In genomic region chr2:168087406-168087805, GRCh38 we compare ENCODE assay signal across 15 cellular contexts.
DNase-seq lines count a peak whose midpoint lies in the region; ATAC-seq and TF ChIP-seq lines count a peak whose summit lies in the region.
"Had no signal": no experiment of that assay in that cellular context is flagged by ENCODE, and none has a peak within 500 bp of the region (broad histone marks: within the 10 kb centered on the region; RNA-seq: fewer than 3 reads in every experiment).

No MANE protein-coding gene starts in this region.

- in situ Hi-C loops in transverse colon (cut with MboI; ENCODE audit: low pct_ligation_motif_present in 1 of 4, low pct_unique_long_range_greater_than_20kb in 1 of 4, low sequenced_read_pairs in 3 of 4) = no loop called here

- no peak for TF ChIP-seq POLR2A in suprapubic skin (IDR thresholded peaks at IDR 0.05)
- TF ChIP-seq POLR2A in transverse colon (IDR thresholded peaks at IDR 0.05) = no peak

- TF ChIP-seq CTCF in C4-2B (conservative IDR thresholded peaks at IDR 0.05) = no peak
- TF ChIP-seq CTCF in LNCaP clone FGC (IDR thresholded peaks at IDR 0.05; ENCODE audit: control insufficient read depth, extremely low read depth, insufficient read depth) = no peak
- TF ChIP-seq CTCF in dorsolateral prefrontal cortex (IDR thresholded peaks at IDR 0.05 in 54 of 56, conservative IDR thresholded peaks at IDR 0.05 in 2 of 56; ENCODE audit: low read depth in 1 of 56, partially characterized antibody in 56 of 56) = no peak
- no peak for TF ChIP-seq CTCF in suprapubic skin (IDR thresholded peaks at IDR 0.05)
- TF ChIP-seq CTCF in transverse colon (IDR thresholded peaks at IDR 0.05) = no peak

- ATAC-seq in HG03280 (IDR thresholded peaks at IDR 0.05; ENCODE audit: unreplicated experiment) (no peak), HG03045 (IDR thresholded peaks at IDR 0.05; ENCODE audit: unreplicated experiment) (no peak)

- TF ChIP-seq EP300 in suprapubic skin (IDR thresholded peaks at IDR 0.05) = no peak
- TF ChIP-seq EP300 in transverse colon (IDR thresholded peaks at IDR 0.05; ENCODE audit: low read depth) = no peak

- H3K36me3 ChIP-seq in suprapubic skin = no peaks in the 10 kb centered on the region
- H3K36me3 ChIP-seq in transverse colon = no peaks in the 10 kb centered on the region
- H3K36me3 ChIP-seq: HAP-1, Peyer's patch had no signal

- 84% methylated on average over 4 of the region's 4 CpGs for WGBS in suprapubic skin
- 81 to 87% methylated on average over 3 to 4 of the region's 4 CpGs for WGBS in transverse colon (ENCODE audit: low coverage in 1 of 2), 2 donors

- DNase-seq in LNCaP clone FGC (ENCODE audit: low read depth) (peak; percentile 13), dorsolateral prefrontal cortex (no peak), suprapubic skin (ENCODE audit: low spot score in 2 of 2) (no peak), transverse colon (no peak)
- DNase-seq: GF-D8; NCI-H1417 treated with DMSO at 0.1 percent for 48 hours; NCI-H187 treated with DMSO at 0.1 percent for 48 hours; NCI-H526; NK-92 treated with Interleukin-12 subunit alpha and Interleukin-12 subunit beta, amount 100 ng/mL, for 24 hours; Peyer's patch had no signal

- H3K27me3 ChIP-seq in dorsolateral prefrontal cortex = no peaks in the 10 kb centered on the region
- H3K27me3 ChIP-seq in suprapubic skin = no peaks in the 10 kb centered on the region
- no peaks in the 10 kb centered on the region for H3K27me3 ChIP-seq in transverse colon
- H3K27me3 ChIP-seq: Peyer's patch had no signal

- intact Hi-C loops in dorsolateral prefrontal cortex (cut with DNase I) = loop anchor here in 1 of 2 donors (10.0 kb wide), 1 partner anchor 113 kb away; no protein-coding TSS in a partner anchor
- intact Hi-C loops in transverse colon (cut with DNase I; ENCODE audit: low total_unique reads) = no loop called here

- no peaks in the 10 kb centered on the region for H3K9me3 ChIP-seq in suprapubic skin
- no peaks in the 10 kb centered on the region for H3K9me3 ChIP-seq in transverse colon
- H3K9me3 ChIP-seq: HAP-1, Peyer's patch had no signal

- H3K27ac ChIP-seq in C4-2B (peak overlapping the region; percentile 87; the same call in 1 of the 2 replicates), dorsolateral prefrontal cortex (peak overlapping the region in 55 of 59 donors; percentile 6 to 89 (median 72)), suprapubic skin (peak overlapping the region; percentile 72), transverse colon (no peak overlapping the region)
- H3K27ac ChIP-seq: HL-60, Peyer's patch had no signal

- peak overlapping the region; percentile 28 for H3K4me3 ChIP-seq in LNCaP clone FGC (ENCODE audit: low read depth, low read length)
- no peak overlapping the region for H3K4me3 ChIP-seq in dorsolateral prefrontal cortex
- H3K4me3 ChIP-seq in suprapubic skin = no peak overlapping the region
- no peak overlapping the region for H3K4me3 ChIP-seq in transverse colon
- H3K4me3 ChIP-seq: HAP-1, Peyer's patch had no signal

- peaks cover 10% of the 10 kb centered on the region for H3K4me1 ChIP-seq in suprapubic skin
- H3K4me1 ChIP-seq in transverse colon = no peaks in the 10 kb centered on the region
- H3K4me1 ChIP-seq: HAP-1, Peyer's patch had no signal

Comparison
In these comparisons a context has a peak if more than half of its experiments do, and no peak if none do; other contexts are left out.
1. H3K27ac ChIP-seq: peak in C4-2B (single experiment), dorsolateral prefrontal cortex (55 of 59) and suprapubic skin (single experiment); none in transverse colon (0 of 4).